In the genomic region with DNA sequence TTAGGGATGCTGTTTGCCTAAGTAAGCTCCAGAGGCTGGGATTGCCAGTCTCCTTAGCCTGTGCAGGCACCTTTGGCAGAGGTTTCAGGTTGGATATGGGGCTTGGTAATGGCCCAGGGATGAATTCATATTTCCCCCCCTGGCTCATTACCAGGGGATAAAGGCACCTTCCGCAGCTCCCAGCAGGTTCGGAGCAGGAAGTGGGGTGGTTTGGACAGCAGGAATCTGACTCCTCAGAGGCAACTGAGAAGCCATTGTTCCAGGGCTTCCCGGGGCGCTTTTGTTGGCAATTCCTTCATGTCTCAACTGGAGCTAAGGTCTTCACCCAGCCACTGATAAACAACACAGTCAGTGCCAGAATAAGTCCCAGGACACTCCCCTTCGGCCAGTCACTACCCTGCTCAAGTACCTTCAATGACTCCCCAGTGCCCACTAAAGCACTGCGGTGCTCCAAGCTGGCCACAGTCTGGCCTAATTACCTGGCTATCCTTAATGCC, we compare ENCODE assay signal across 21 cellular contexts.
DNase-seq lines count a peak whose midpoint lies in the region; ATAC-seq and TF ChIP-seq lines count a peak whose summit lies in the region.
"Had no signal": no experiment of that assay in that cellular context is flagged by ENCODE, and none has a peak within 500 bp of the region (broad histone marks: within the 10 kb centered on the region; RNA-seq: fewer than 3 reads in every experiment).

No MANE protein-coding gene starts in this region.

- H3T11ph ChIP-seq in H9 (ENCODE audit: low read length) = no peak overlapping the region

- H3K4me3 ChIP-seq in PC-9 (no peak overlapping the region), endodermal cell (ENCODE audit: low read length) (no peak overlapping the region), neuronal stem cell (ENCODE audit: low read length in 2 of 2) (no peak overlapping the region)
- H3K4me3 ChIP-seq: cardiac muscle cell, HAP-1, heart left ventricle, left ventricle myocardium inferior had no signal

- 71 to 92% methylated on average over 2 to 6 of the region's 6 CpGs for WGBS in endodermal cell (ENCODE audit: insufficient coverage in 1 of 2, insufficient read length in 1 of 2), 2 experiments
- WGBS in neuronal stem cell (ENCODE audit: extremely low coverage in 2 of 2, insufficient read length in 2 of 2, insufficient replicate concordance in 1 of 2), 2 donors = no CpG with 5 or more reads among the region's 6 CpGs
- no CpG with 5 or more reads among the region's 6 CpGs for WGBS in H9 (ENCODE audit: extremely low coverage, insufficient read length, low lambda C conversion rate)

- H3K27ac ChIP-seq in PC-9 (peak overlapping the region; percentile 57), endodermal cell (ENCODE audit: low read depth, low read length) (no peak overlapping the region), neuronal stem cell (replicated peaks; ENCODE audit: low read length) (no peak overlapping the region), H9 (ENCODE audit: insufficient read length, low read depth, low read length) (no peak overlapping the region)
- H3K27ac ChIP-seq in CD4-positive, alpha-beta T cell (ENCODE audit: low read depth, low read length) = no peak overlapping the region
- H3K27ac ChIP-seq: C4-2B, cardiac muscle cell, heart left ventricle, left ventricle myocardium inferior had no signal

- H3K27me3 ChIP-seq in PC-9 (ENCODE audit: insufficient read depth, low read depth) = no peaks in the 10 kb centered on the region
- H3K27me3 ChIP-seq in endodermal cell (ENCODE audit: control insufficient read depth, insufficient read depth, low read length, poor library complexity, severe bottlenecking) = peaks cover 42% of the 10 kb centered on the region
- H3K27me3 ChIP-seq in neuronal stem cell (ENCODE audit: control insufficient read depth in 3 of 3, insufficient read depth in 3 of 3, low read depth in 1 of 3, low read length in 3 of 3) = peaks cover 0 to 40% (median 0%) of the 10 kb centered on the region in 3 experiments
- no peaks in the 10 kb centered on the region for H3K27me3 ChIP-seq in CD4-positive, alpha-beta T cell (ENCODE audit: control insufficient read depth, insufficient read depth, low read length)
- H3K27me3 ChIP-seq in H9 (ENCODE audit: insufficient read depth, low read length) = no peaks in the 10 kb centered on the region

- H3K23ac ChIP-seq in neuronal stem cell (ENCODE audit: low read depth, low read length, poor library complexity) = no peak overlapping the region
- no peak overlapping the region for H3K23ac ChIP-seq in H9 (ENCODE audit: insufficient read length, low read depth, low read length)

- peak overlapping the region; percentile 38 for H3K4me2 ChIP-seq in PC-9
- H3K4me2 ChIP-seq in neuronal stem cell (ENCODE audit: insufficient read depth, low read length, poor library complexity, severe bottlenecking) = no peak overlapping the region
- no peak overlapping the region for H3K4me2 ChIP-seq in H9 (ENCODE audit: insufficient read depth, insufficient read length, low read length)

- H3K4me3 Mint-ChIP-seq in endodermal cell (no peak overlapping the region), H9 (no peak overlapping the region)
- H3K4me3 Mint-ChIP-seq in CD4-positive, alpha-beta T cell = no peak overlapping the region
- H3K4me3 Mint-ChIP-seq: activated B cell treated with CpG ODN at 0.5 μM for 24 hours; activated CD4-positive, alpha-beta memory T cell treated with anti-CD3 and anti-CD28 coated beads for 36 hours; dendritic cell treated with granulocyte-macrophage colony-stimulating factor and Interleukin-4, amounts not matched to agents 40 ng/mL and 50 ng/mL, for 4 days; nephron had no signal

- ATAC-seq in CD4-positive, alpha-beta T cell (ENCODE audit: poor library complexity) = no peak
- ATAC-seq: heart left ventricle had no signal

- H4K8ac ChIP-seq in neuronal stem cell (ENCODE audit: low read depth, low read length) (no peak overlapping the region), H9 (replicated peaks; ENCODE audit: insufficient read length, low read depth, low read length) (no peak overlapping the region)

- H2BK12ac ChIP-seq in neuronal stem cell (ENCODE audit: low read length) (no peak overlapping the region), H9 (ENCODE audit: insufficient read length, low read depth, low read length) (no peak overlapping the region)

- no peak overlapping the region for H2BK5ac ChIP-seq in neuronal stem cell (ENCODE audit: low read length)
- H2BK5ac ChIP-seq in H9 (ENCODE audit: insufficient read length, low read length) = no peak overlapping the region

- H3K9ac ChIP-seq in endodermal cell (ENCODE audit: extremely low read depth, low read length, poor library complexity, severe bottlenecking) (no peak overlapping the region), neuronal stem cell (ENCODE audit: low read depth, low read length, poor library complexity) (no peak overlapping the region), H9 (ENCODE audit: extremely low read depth, insufficient read length, low read length) (no peak overlapping the region)

- BruUV-seq in PC-9 (replicated peaks; lab: Mats Ljungman, UMichigan) = no TSS peak

- H3K14ac ChIP-seq in neuronal stem cell (ENCODE audit: low read length) (peak overlapping the region; percentile 1), H9 (ENCODE audit: insufficient read depth, low read length) (no peak overlapping the region)

- H2BK120ac ChIP-seq in neuronal stem cell (ENCODE audit: low read depth, low read length) = no peak overlapping the region
- H2BK120ac ChIP-seq in H9 (ENCODE audit: low read depth, low read length, poor library complexity, severe bottlenecking) = no peak overlapping the region

- H3K9me2 ChIP-seq in PC-9 (ENCODE audit: insufficient read depth) = no peaks in the 10 kb centered on the region

- H3K4me1 Mint-ChIP-seq in endodermal cell (peaks cover 40% of the 10 kb centered on the region), H9 (peaks cover 17 to 31% of the 10 kb centered on the region in 2 experiments)
- no peaks in the 10 kb centered on the region for H3K4me1 Mint-ChIP-seq in CD4-positive, alpha-beta T cell (ENCODE audit: low read depth)
- H3K4me1 Mint-ChIP-seq: nephron had no signal

- peak; percentile 81 for DNase-seq in HT-29 (ENCODE audit: low spot score)
- peak; percentile 58 to 84 for DNase-seq in PC-9
- peak; percentile 72 for DNase-seq in endodermal cell
- no peak for DNase-seq in neuronal stem cell (ENCODE audit: low spot score)
- no peak for DNase-seq in CD4-positive, alpha-beta T cell
- no peak for DNase-seq in activated naive CD4-positive, alpha-beta T cell (lab: John Stamatoyannopoulos, UW)
- DNase-seq in H9 = no peak
- DNase-seq: activated B cell treated with CpG ODN at 0.5 μM for 24 hours; activated CD4-positive, alpha-beta memory T cell treated with anti-CD3 and anti-CD28 coated beads for 36 hours; activated gamma-delta T cell; DMS 273 treated with DMSO at 0.1 percent for 48 hours; left ventricle myocardium inferior; NCI-H1105; NCI-H510A treated with DMSO at 0.1 percent for 48 hours; T-helper 9 cell had no signal

- H3K18ac ChIP-seq in neuronal stem cell (ENCODE audit: low read length) (no peak overlapping the region), H9 (ENCODE audit: insufficient read length, low read depth, low read length) (no peak overlapping the region)

- H3K23me2 ChIP-seq in H9 (ENCODE audit: insufficient read length, low read depth, low read length, poor library complexity, severe bottlenecking) = no peaks in the 10 kb centered on the region

- H4K20me1 ChIP-seq in PC-9 (ENCODE audit: insufficient read depth) (no peaks in the 10 kb centered on the region), H9 (ENCODE audit: control insufficient read depth, insufficient read depth, insufficient read length) (no peaks in the 10 kb centered on the region)

- POLR2A ChIA-PET in PC-9 (lab: Charles Lee; ENCODE audit: unreplicated experiment) = interaction anchor here (0.6 to 0.7 kb wide), 6 partner anchors 78 to 1190 kb away, joined by 3 to 7 read pairs (median 4); a partner anchor contains a TSS
- POLR2A ChIA-PET in CD4-positive, alpha-beta T cell (lab: Charles Lee) = no interaction called here

- no peaks in the 10 kb centered on the region for H3K36me3 Mint-ChIP-seq in endodermal cell (ENCODE audit: low read depth)
- no peaks in the 10 kb centered on the region for H3K36me3 Mint-ChIP-seq in CD4-positive, alpha-beta T cell (ENCODE audit: low read depth)
- H3K36me3 Mint-ChIP-seq in H9 (ENCODE audit: insufficient read depth in 1 of 3, low read depth in 3 of 3) = peaks cover 0 to 4% (median 0%) of the 10 kb centered on the region in 3 experiments; a peak in 1 of 7 replicates
- H3K36me3 Mint-ChIP-seq: activated CD4-positive, alpha-beta memory T cell treated with anti-CD3 and anti-CD28 coated beads for 36 hours had no signal

- peak overlapping the region; percentile 41; the same call in 1 of the 2 replicates for H2AFZ ChIP-seq in PC-9
- no peak overlapping the region for H2AFZ ChIP-seq in neuronal stem cell (ENCODE audit: low read length)
- H2AFZ ChIP-seq in H9 (ENCODE audit: low read length) = no peak overlapping the region

- H3K79me1 ChIP-seq in neuronal stem cell (ENCODE audit: low read depth, low read length) (no peaks in the 10 kb centered on the region), H9 (ENCODE audit: insufficient read depth, low read depth, low read length, poor library complexity, severe bottlenecking) (no peaks in the 10 kb centered on the region)

- peaks cover 27% of the 10 kb centered on the region; the same call in 1 of the 2 replicates for H3F3A ChIP-seq in PC-9 (ENCODE audit: insufficient read depth, low read depth)

- H2BK15ac ChIP-seq in neuronal stem cell (ENCODE audit: low read length) (no peak overlapping the region), H9 (ENCODE audit: low read depth, low read length) (no peak overlapping the region)

- H3K4ac ChIP-seq in neuronal stem cell (ENCODE audit: low read length) (no peak overlapping the region), H9 (ENCODE audit: low read depth, low read length) (no peak overlapping the region)

- TF ChIP-seq CTCF in PC-9 (conservative IDR thresholded peaks at IDR 0.05) = no peak
- TF ChIP-seq CTCF in endodermal cell (conservative IDR thresholded peaks at IDR 0.05) = no peak
- no peak for TF ChIP-seq CTCF in CD4-positive, alpha-beta T cell (IDR thresholded peaks at IDR 0.05)
- no peak for TF ChIP-seq CTCF in H9 (conservative IDR thresholded peaks at IDR 0.05)

- H3K27ac Mint-ChIP-seq in endodermal cell (no peak overlapping the region), H9 (no peak overlapping the region; a peak in 1 of 7 replicates)
- H3K27ac Mint-ChIP-seq in CD4-positive, alpha-beta T cell = no peak overlapping the region
- H3K27ac Mint-ChIP-seq: activated B cell treated with CpG ODN at 0.5 μM for 24 hours; activated CD4-positive, alpha-beta memory T cell treated with anti-CD3 and anti-CD28 coated beads for 36 hours; dendritic cell treated with granulocyte-macrophage colony-stimulating factor and Interleukin-4, amounts not matched to agents 40 ng/mL and 50 ng/mL, for 4 days; nephron had no signal

- peaks cover 53% of the 10 kb centered on the region for H3K27me3 Mint-ChIP-seq in endodermal cell (ENCODE audit: insufficient read depth)
- peaks cover 7% of the 10 kb centered on the region for H3K27me3 Mint-ChIP-seq in CD4-positive, alpha-beta T cell
- H3K27me3 Mint-ChIP-seq in H9 (ENCODE audit: low read depth) = peaks cover 21% of the 10 kb centered on the region

- H3K56ac ChIP-seq in H9 (ENCODE audit: insufficient read length, low read depth, low read length) = no peak overlapping the region

- intact Hi-C loops in PC-9 (cut with micrococcal nuclease; ENCODE audit: unreplicated experiment) = no loop called here
- intact Hi-C loops in CD4-positive, alpha-beta T cell (cut with DNase I, micrococcal nuclease) = no loop called here

- H2AK5ac ChIP-seq in neuronal stem cell (ENCODE audit: low read depth, low read length) = peak overlapping the region; percentile 21
- H2AK5ac ChIP-seq in H9 (ENCODE audit: insufficient read length, low read length) = no peak overlapping the region

- no peak overlapping the region for H2BK20ac ChIP-seq in H9 (ENCODE audit: low read depth, low read length, poor library complexity, severe bottlenecking)

- H4K5ac ChIP-seq in H9 (ENCODE audit: insufficient read length, low read depth, low read length) = no peak overlapping the region

- H3K9me3 ChIP-seq in PC-9 (ENCODE audit: insufficient read depth, low read depth) (no peaks in the 10 kb centered on the region), endodermal cell (ENCODE audit: control insufficient read depth, low read length) (no peaks in the 10 kb centered on the region), neuronal stem cell (replicated peaks in 1 of 2; ENCODE audit: control insufficient read depth in 2 of 2, insufficient read depth in 1 of 2, low read depth in 1 of 2, low read length in 2 of 2) (no peaks in the 10 kb centered on the region), H9 (ENCODE audit: control insufficient read depth, low read depth, low read length) (no peaks in the 10 kb centered on the region)
- H3K9me3 ChIP-seq in CD4-positive, alpha-beta T cell (ENCODE audit: control insufficient read depth, low read length) = no peaks in the 10 kb centered on the region
- H3K9me3 ChIP-seq: HAP-1 had no signal

- H4K91ac ChIP-seq in neuronal stem cell (ENCODE audit: low read depth, low read length, poor library complexity) (no peak overlapping the region), H9 (ENCODE audit: insufficient read length, low read depth, low read length) (no peak overlapping the region)

- H3K4me1 ChIP-seq in PC-9 (replicated peaks; ENCODE audit: insufficient read depth) = peaks cover 36% of the 10 kb centered on the region
- peaks cover 14% of the 10 kb centered on the region for H3K4me1 ChIP-seq in endodermal cell (ENCODE audit: control insufficient read depth, insufficient read depth, low read length)
- H3K4me1 ChIP-seq in neuronal stem cell (ENCODE audit: control insufficient read depth in 2 of 2, insufficient read depth in 1 of 2, low read depth in 1 of 2, low read length in 2 of 2) = peaks cover 0 to 2% of the 10 kb centered on the region in 2 donors
- H3K4me1 ChIP-seq in H9 (ENCODE audit: insufficient read depth, low read length) = peaks cover 2% of the 10 kb centered on the region; the same call in 1 of the 2 replicates
- H3K4me1 ChIP-seq: HAP-1, heart left ventricle had no signal

- H3K36me3 ChIP-seq in PC-9 (ENCODE audit: low read depth) = no peaks in the 10 kb centered on the region
- H3K36me3 ChIP-seq in endodermal cell (ENCODE audit: control insufficient read depth, insufficient read depth, low read length) = no peaks in the 10 kb centered on the region
- H3K36me3 ChIP-seq in neuronal stem cell (replicated peaks in 1 of 2; ENCODE audit: control insufficient read depth in 2 of 2, insufficient read depth in 2 of 2, low read length in 2 of 2) = no peaks in the 10 kb centered on the region
- H3K36me3 ChIP-seq: cardiac muscle cell, HAP-1, heart left ventricle, left ventricle myocardium inferior had no signal

- CTCF ChIA-PET in PC-9 (lab: Charles Lee) = interaction anchor here (0.6 to 1.1 kb wide), 3 partner anchors 55 to 151 kb away, joined by 5 to 8 read pairs (median 5); no protein-coding TSS in a partner anchor
- CTCF ChIA-PET in CD4-positive, alpha-beta T cell (lab: Charles Lee) = no interaction called here

- H3K79me2 ChIP-seq in PC-9 (ENCODE audit: low read depth) (no peaks in the 10 kb centered on the region), H9 (ENCODE audit: insufficient read depth, low read length) (no peaks in the 10 kb centered on the region)

- H3K9me3 Mint-ChIP-seq in endodermal cell = peaks cover 3% of the 10 kb centered on the region
- H3K9me3 Mint-ChIP-seq in CD4-positive, alpha-beta T cell = no peaks in the 10 kb centered on the region
- no peaks in the 10 kb centered on the region; a peak in 1 of 5 replicates for H3K9me3 Mint-ChIP-seq in H9

Comparison
In these comparisons a context has a peak if more than half of its experiments do, and no peak if none do; other contexts are left out.
1. DNase-seq: peak in HT-29 (single experiment), PC-9 (2 of 2) and endodermal cell (single experiment); none in neuronal stem cell (single experiment), CD4-positive, alpha-beta T cell (0 of 10), activated naive CD4-positive, alpha-beta T cell (0 of 4) and H9 (single experiment).